ENCODE assay signal across 20 cellular contexts in the genomic region with DNA sequence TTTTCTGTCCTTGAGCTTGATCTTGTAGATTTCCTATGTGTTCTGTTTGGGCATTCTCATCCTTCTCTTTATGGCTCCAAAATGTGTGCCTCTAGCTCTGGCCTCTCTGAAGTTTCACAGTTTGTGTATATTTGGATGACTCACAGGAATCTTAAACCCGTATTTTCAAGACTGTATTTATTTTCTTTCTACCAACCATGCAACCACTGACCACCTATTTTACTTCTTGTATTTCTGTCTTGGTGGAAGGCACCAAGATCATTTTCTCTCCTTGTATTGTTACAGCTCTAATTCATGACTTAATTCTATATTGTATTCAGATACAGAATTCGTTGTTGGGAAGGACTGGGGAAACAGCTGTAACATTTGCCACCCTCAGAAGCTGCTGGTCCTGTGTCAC. TPM values are rescaled to one million over a fixed set of nuclear protein-coding genes. Genes with fewer than 3 reads are reported as not detected.
DNase-seq lines count a peak whose midpoint lies in the region; ATAC-seq and TF ChIP-seq lines count a peak whose summit lies in the region.
"Had no signal": no experiment of that assay in that cellular context is flagged by ENCODE, and none has a peak within 500 bp of the region (broad histone marks: within the 10 kb centered on the region; RNA-seq: fewer than 3 reads in every experiment).

No MANE protein-coding gene starts in this region.

- no peak for TF ChIP-seq POLR2A in lower leg skin (IDR thresholded peaks at IDR 0.05)

- H3K4me1 ChIP-seq in psoas muscle (peaks cover 18% of the 10 kb centered on the region), right cardiac atrium (ENCODE audit: control insufficient read depth, insufficient read depth, low read length) (no peaks in the 10 kb centered on the region)

- H3K36me3 ChIP-seq in psoas muscle (ENCODE audit: insufficient read depth in 1 of 2, low read depth in 1 of 2) = peaks cover 0 to 6% of the 10 kb centered on the region in 2 donors
- H3K36me3 ChIP-seq: pancreas, transverse colon had no signal

- H3K9me3 ChIP-seq in psoas muscle (no peaks in the 10 kb centered on the region), right cardiac atrium (ENCODE audit: control insufficient read depth, low read length) (no peaks in the 10 kb centered on the region)
- H3K9me3 ChIP-seq: pancreas, transverse colon had no signal

- WGBS in psoas muscle, 3 donors = 42 to 60% (median 52%) methylated on average over 2 of the region's 2 CpGs
- WGBS in right cardiac atrium = 55% methylated on average over 2 of the region's 2 CpGs
- WGBS in lower leg skin, 2 donors = 55 to 69% methylated on average over 2 of the region's 2 CpGs

- no peak overlapping the region for H3K4me3 ChIP-seq in epithelial cell of esophagus (ENCODE audit: low read length)
- H3K4me3 ChIP-seq in psoas muscle = no peak overlapping the region
- no peak overlapping the region for H3K4me3 ChIP-seq in right cardiac atrium (ENCODE audit: low read length)
- H3K4me3 ChIP-seq in lower leg skin (ENCODE audit: low read depth, poor library complexity, severe bottlenecking) = no peak overlapping the region
- H3K4me3 ChIP-seq: BLaER1 treated with 17β-estradiol and CSF1 and Interleukin-3, amounts not matched to agents 10 nM and 100 nM; pancreas; transverse colon had no signal

- TF ChIP-seq CTCF in epithelial cell of esophagus (IDR thresholded peaks at IDR 0.05; ENCODE audit: insufficient read depth, low read depth, low read length, missing control alignments) (no peak), psoas muscle (IDR thresholded peaks at IDR 0.05) (no peak), lower leg skin (IDR thresholded peaks at IDR 0.05) (no peak)

- peak; percentile 72 for DNase-seq in ELR (ENCODE audit: low read depth)
- DNase-seq in RPMI7951 (ENCODE audit: low read depth) = peak; percentile 63
- DNase-seq in epithelial cell of esophagus (ENCODE audit: low read depth) = peak; percentile 39
- DNase-seq in psoas muscle = no peak
- DNase-seq in right cardiac atrium = no peak
- no peak for DNase-seq in NOMO-1 treated with DMSO at 0.1 percent for 48 hours (lab: John Stamatoyannopoulos, UW; ENCODE audit: unreplicated experiment)
- DNase-seq in lower leg skin (ENCODE audit: low spot score in 2 of 2) = no peak
- DNase-seq: activated CD4-positive, alpha-beta T cell treated with anti-CD3 and anti-CD28 coated beads, Interleukin-2, amount 10 ng/mL, durations not matched to agents 7 days and 5 days; activated T-cell treated with anti-CD3 and anti-CD28 coated beads, Interleukin-2, amount 50 U/mL, for 24 hours; dermis blood vessel endothelial cell; foreskin melanocyte; GF-D8; KG1; NCI-H1436; NCI-H510A treated with DMSO at 0.1 percent for 48 hours; pancreas; T-cell; transverse colon had no signal

- no peak for ATAC-seq in psoas muscle
- no peak for ATAC-seq in right cardiac atrium
- ATAC-seq in GM19035 (IDR thresholded peaks at IDR 0.05; ENCODE audit: unreplicated experiment) = no peak
- ATAC-seq: pancreas, T-cell had no signal

- intact Hi-C loops in psoas muscle (cut with DNase I) (loop anchor here (5.0 kb wide), 2 partner anchors 38 to 103 kb away; partner anchors contain the start of gene ACSL3 (in 2 of the 2)), right cardiac atrium (cut with DNase I) (loop anchor here (5.0 to 10.0 kb wide), 2 partner anchors 106 to 193 kb away; no protein-coding TSS in a partner anchor), lower leg skin (cut with DNase I; ENCODE audit: low total_unique reads) (loop anchor here (10.0 kb wide), 1 partner anchor 196 kb away; no protein-coding TSS in a partner anchor)

- H3K27me3 ChIP-seq in psoas muscle (ENCODE audit: insufficient read depth in 3 of 3, low read length in 2 of 3) = no peaks in the 10 kb centered on the region
- H3K27me3 ChIP-seq in right cardiac atrium (ENCODE audit: control insufficient read depth, insufficient read depth) = no peaks in the 10 kb centered on the region
- H3K27me3 ChIP-seq: BLaER1 treated with 17β-estradiol and CSF1 and Interleukin-3, amounts not matched to agents 10 nM and 100 nM; pancreas; transverse colon had no signal

- peak overlapping the region; percentile 33 for H3K27ac ChIP-seq in psoas muscle
- no peak overlapping the region for H3K27ac ChIP-seq in right cardiac atrium (ENCODE audit: low read length)
- H3K27ac ChIP-seq: pancreas, transverse colon had no signal

RNA-seq across cellular contexts. Expression of gene ACSL3, which starts 39.5 kb away (rescaled TPM):
- total RNA-seq in RPMI7951 (2014; rRNA removed; shearing (Covaris generic)) = 168 and 183 TPM in 2 replicates
- total RNA-seq in psoas muscle = 100 to 1,000 TPM in 1 of 4 donors, 10 to 100 TPM in 3; 25.3 to 136 (median 46.4) TPM
- polyA plus RNA-seq in psoas muscle = 10 to 100 TPM; 13.5 to 33.4 (median 21.9) TPM
- 10 to 100 TPM; 35.2 to 50.4 (median 36.6) TPM for total RNA-seq in right cardiac atrium
- polyA plus RNA-seq in right cardiac atrium = 14.4 TPM
- 100 to 1,000 TPM in 1 of 4 donors, 10 to 100 TPM in 3; 32.6 to 132 (median 69.6) TPM for total RNA-seq in lower leg skin

Comparison
In these comparisons a context has a peak if more than half of its experiments do, and no peak if none do; other contexts are left out.
1. DNase-seq: peak in ELR (single experiment), RPMI7951 (single experiment) and epithelial cell of esophagus (single experiment); none in psoas muscle (0 of 2), right cardiac atrium (0 of 3), NOMO-1 treated with DMSO at 0.1 percent for 48 hours (single experiment) and lower leg skin (0 of 2).